Comparison of ENCODE assay signal across 18 cellular contexts in the genomic region with DNA sequence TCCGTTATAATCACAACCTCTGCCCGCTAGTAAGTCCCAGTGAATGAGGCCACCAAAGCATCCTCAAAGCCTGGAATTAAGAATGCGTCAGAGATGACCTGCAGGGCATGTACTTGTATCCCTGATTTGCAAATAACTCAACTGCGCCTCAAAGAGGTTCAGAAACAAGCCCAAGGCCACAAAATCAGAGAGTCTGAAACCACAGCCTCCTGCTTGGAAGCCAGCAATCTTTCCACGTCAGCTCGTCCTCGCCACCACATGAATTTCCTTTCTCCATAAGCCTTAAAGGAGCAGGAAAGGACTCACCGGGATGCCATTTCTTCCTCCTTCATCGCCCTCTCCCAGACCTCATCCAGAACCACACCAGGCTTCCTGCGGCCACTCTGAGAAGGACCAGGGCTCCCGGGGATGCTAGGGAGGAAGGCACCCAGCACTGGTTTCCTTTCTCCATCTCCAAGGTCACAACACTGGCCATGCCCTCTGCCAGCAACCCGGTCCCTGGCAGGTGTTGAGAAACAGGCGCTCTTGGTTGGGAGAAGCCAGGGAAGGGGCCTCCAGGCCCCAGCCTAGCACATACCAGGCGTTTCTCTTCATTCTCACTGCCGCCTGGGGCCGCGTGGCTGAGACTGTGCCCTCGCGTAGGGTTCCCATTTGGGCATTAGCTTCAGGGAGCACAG.
"Had no signal": no experiment of that assay in that cellular context is flagged by ENCODE, and none has a peak within 500 bp of the region (broad histone marks: within the 10 kb centered on the region; RNA-seq: fewer than 3 reads in every experiment).

No MANE protein-coding gene starts in this region.

- ATAC-seq: stimulated activated memory B cell treated with anti-CD40 and anti-IgM and Interleukin-4, amounts not matched to agents 10 μg/mL and 1 μg/mL and 100 μg/mL, for 72 hours had no signal

- H3K27ac ChIP-seq: parathyroid adenoma, VCaP had no signal

- H3K4me1 Mint-ChIP-seq: central memory CD8-positive, alpha-beta T cell; stimulated activated memory B cell treated with anti-CD40 and anti-IgM and Interleukin-4, amounts not matched to agents 10 μg/mL and 1 μg/mL and 100 μg/mL, for 72 hours had no signal

- H3K4me3 ChIP-seq: tibial artery had no signal

- H3K4me1 ChIP-seq: parathyroid adenoma had no signal

- H3K4me3 Mint-ChIP-seq: activated CD4-positive, alpha-beta memory T cell treated with anti-CD3 and anti-CD28 coated beads for 36 hours; activated naive CD8-positive, alpha-beta T cell; brain; central memory CD8-positive, alpha-beta T cell; neural crest cell; stimulated activated memory B cell treated with anti-CD40 and anti-IgM and Interleukin-4, amounts not matched to agents 10 μg/mL and 1 μg/mL and 100 μg/mL, for 72 hours had no signal

- H3K36me3 ChIP-seq: tibial artery had no signal

- H3K9me3 Mint-ChIP-seq: activated CD4-positive, alpha-beta memory T cell treated with anti-CD3 and anti-CD28 coated beads for 36 hours; central memory CD8-positive, alpha-beta T cell; neural crest cell; stimulated activated memory B cell treated with anti-CD40 and anti-IgM and Interleukin-4, amounts not matched to agents 10 μg/mL and 1 μg/mL and 100 μg/mL, for 72 hours had no signal

- H3K9me3 ChIP-seq: SK-N-SH, tibial artery had no signal

- H3K36me3 Mint-ChIP-seq: activated CD4-positive, alpha-beta memory T cell treated with anti-CD3 and anti-CD28 coated beads for 36 hours; activated naive CD8-positive, alpha-beta T cell; brain; stimulated activated memory B cell treated with anti-CD40 and anti-IgM and Interleukin-4, amounts not matched to agents 10 μg/mL and 1 μg/mL and 100 μg/mL, for 72 hours had no signal

- H3K27ac Mint-ChIP-seq: activated CD4-positive, alpha-beta memory T cell treated with anti-CD3 and anti-CD28 coated beads for 36 hours; activated naive CD8-positive, alpha-beta T cell; brain; stimulated activated memory B cell treated with anti-CD40 and anti-IgM and Interleukin-4, amounts not matched to agents 10 μg/mL and 1 μg/mL and 100 μg/mL, for 72 hours had no signal

- DNase-seq: activated CD4-positive, alpha-beta memory T cell treated with anti-CD3 and anti-CD28 coated beads for 36 hours; activated CD8-positive, alpha-beta memory T cell treated with anti-CD3 and anti-CD28 coated beads, Interleukin-2, amount 50 U/mL, for 4 hours; activated effector memory CD4-positive, alpha-beta T cell treated with anti-CD3 and anti-CD28 coated beads, Interleukin-2, amount 50 U/mL, for 16 hours; activated T-cell treated with anti-CD3 and anti-CD28 coated beads, Interleukin-2, amount 50 U/mL, for 48 hours; effector memory CD4-positive, alpha-beta T cell; foreskin melanocyte; retina; SK-N-SH; T-helper 1 cell; T1000 had no signal
